Comparison of ENCODE assay signal across 21 cellular contexts in the genomic region with DNA sequence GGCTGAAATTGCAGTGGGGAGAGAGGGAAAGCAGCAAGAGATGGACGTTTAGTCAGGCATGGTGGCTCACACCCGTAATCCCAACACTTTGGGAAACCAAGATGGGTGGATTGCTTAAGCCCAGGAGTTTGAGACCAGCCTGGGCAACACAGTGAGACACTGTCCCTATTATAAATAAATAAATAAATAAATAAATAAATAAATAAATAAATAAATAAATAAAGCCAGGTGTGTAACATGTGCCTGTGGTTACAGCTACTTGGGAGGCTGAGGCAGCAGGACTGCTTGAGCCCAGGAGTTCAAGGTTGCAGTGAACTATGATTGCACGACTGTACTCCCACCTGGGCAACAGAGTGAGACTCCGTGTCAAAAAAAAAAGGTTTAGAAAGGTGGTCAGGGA.
"Had no signal": no experiment of that assay in that cellular context is flagged by ENCODE, and none has a peak within 500 bp of the region (broad histone marks: within the 10 kb centered on the region; RNA-seq: fewer than 3 reads in every experiment).

No MANE protein-coding gene starts in this region.

- H3K9me3 ChIP-seq: SJSA1 had no signal

- H3K4me1 ChIP-seq: SJSA1 had no signal

- FAIRE-seq: RCC 7860 had no signal

- H3K36me3 ChIP-seq: SJSA1 had no signal

- H3K27me3 ChIP-seq: SJSA1 had no signal

- H3K27ac ChIP-seq: SJSA1, SK-N-MC had no signal

- H3K4me3 ChIP-seq: SJSA1, SK-N-MC had no signal

- DNase-seq: KBM-7, NCI-H1092, NCI-H1105 treated with DMSO at 0.1 percent for 48 hours, NCI-H1417 treated with DMSO at 0.1 percent for 48 hours, NCI-H146, NCI-H1694 treated with DMSO at 0.1 percent for 48 hours, NCI-H1930, NCI-H2081, NCI-H2107, NCI-H226, NCI-H446, NCI-H510A, NCI-H524 treated with DMSO at 0.1 percent for 48 hours, NCI-H69, NCI-H774, Right ventricle myocardium superior, RPMI8226, SIG-M5 had no signal
